ENCODE assay signal across 18 cellular contexts in genomic region chr10:73058057-73058591, GRCh38. TPM values are rescaled to one million over a fixed set of nuclear protein-coding genes. Genes with fewer than 3 reads are reported as not detected.
DNase-seq lines count a peak whose midpoint lies in the region; ATAC-seq, FAIRE-seq and TF ChIP-seq lines count a peak whose summit lies in the region.
"Had no signal": no experiment of that assay in that cellular context is flagged by ENCODE, and none has a peak within 500 bp of the region (broad histone marks: within the 10 kb centered on the region; RNA-seq: fewer than 3 reads in every experiment).

No MANE protein-coding gene starts in this region.

- no peaks in the 10 kb centered on the region for H3K9me3 Mint-ChIP-seq in T-helper 2 cell treated with Interferon-gamma antibody and Interleukin-4, amounts not matched to agents 5 μg/mL and 100 μg/mL, for 36 hours
- H3K9me3 Mint-ChIP-seq in CD8-positive, alpha-beta T cell, result no peaks in the 10 kb centered on the region
- no peaks in the 10 kb centered on the region for H3K9me3 Mint-ChIP-seq in osteocyte (ENCODE audit: unreplicated experiment)
- H3K9me3 Mint-ChIP-seq: CD4-positive, alpha-beta T cell had no signal

- SMC1A ChIA-PET in GM12878 (lab: Charles Lee; ENCODE audit: uncharacterized antibody, unreplicated experiment), result interaction anchor here (1.0 kb wide), 1 partner anchor 8 kb away, joined by 3 read pairs; no protein-coding TSS in a partner anchor

- peaks cover 50% of the 10 kb centered on the region for H3K36me3 Mint-ChIP-seq in T-helper 2 cell treated with Interferon-gamma antibody and Interleukin-4, amounts not matched to agents 5 μg/mL and 100 μg/mL, for 36 hours (ENCODE audit: low read depth)
- peaks cover 38% of the 10 kb centered on the region for H3K36me3 Mint-ChIP-seq in CD8-positive, alpha-beta T cell
- peaks cover 31% of the 10 kb centered on the region for H3K36me3 Mint-ChIP-seq in osteocyte (ENCODE audit: unreplicated experiment)

- H3K27me3 Mint-ChIP-seq in T-helper 2 cell treated with Interferon-gamma antibody and Interleukin-4, amounts not matched to agents 5 μg/mL and 100 μg/mL, for 36 hours (ENCODE audit: low read depth), result no peaks in the 10 kb centered on the region
- H3K27me3 Mint-ChIP-seq in CD8-positive, alpha-beta T cell (ENCODE audit: low read depth), result no peaks in the 10 kb centered on the region
- no peaks in the 10 kb centered on the region for H3K27me3 Mint-ChIP-seq in osteocyte (ENCODE audit: unreplicated experiment)
- H3K27me3 Mint-ChIP-seq: CD4-positive, alpha-beta T cell had no signal

- no TSS peak for BruUV-seq in GM12878 (replicated peaks; lab: Mats Ljungman, UMichigan)
- no TSS peak for BruUV-seq in mammary epithelial cell (replicated peaks; lab: Mats Ljungman, UMichigan)

- intact Hi-C loops in CD8-positive, alpha-beta T cell (cut with DNase I, micrococcal nuclease), result no loop called here
- intact Hi-C loops in GM12878 (cut with micrococcal nuclease; ENCODE audit: unreplicated experiment), result no loop called here
- intact Hi-C loops in mammary epithelial cell (cut with micrococcal nuclease), result no loop called here

- TF ChIP-seq CTCF in CD8-positive, alpha-beta T cell (IDR thresholded peaks at IDR 0.05), result no peak
- TF ChIP-seq CTCF in GM12878 (IDR thresholded peaks at IDR 0.05 in 2 of 3, conservative IDR thresholded peaks at IDR 0.05 in 1 of 3; ENCODE audit: control insufficient read depth in 2 of 3, extremely low read depth in 1 of 3, insufficient read depth in 1 of 3, low read depth in 3 of 3, low read length in 3 of 3) (no peak), osteocyte (IDR thresholded peaks at IDR 0.05) (no peak), mammary epithelial cell (conservative IDR thresholded peaks at IDR 0.05 in 1 of 2, IDR thresholded peaks at IDR 0.05 in 1 of 2; ENCODE audit: extremely low read depth in 1 of 2, insufficient read depth in 1 of 2, low read depth in 1 of 2, low read length in 2 of 2) (no peak)

- FAIRE-seq in GM12878 (lab: Jason Lieb, UNC), result no peak
- FAIRE-seq: A549, GM19239, H1 had no signal

- H3K27me3 ChIP-seq in CD8-positive, alpha-beta T cell (ENCODE audit: insufficient read depth, low read length), result no peaks in the 10 kb centered on the region
- H3K27me3 ChIP-seq in GM12878 (replicated peaks in 1 of 2; ENCODE audit: control insufficient read depth in 2 of 2, insufficient read depth in 2 of 2, low read length in 1 of 2), result no peaks in the 10 kb centered on the region
- no peaks in the 10 kb centered on the region for H3K27me3 ChIP-seq in mammary epithelial cell (ENCODE audit: insufficient read depth, low read length)

- CTCF ChIA-PET in CD8-positive, alpha-beta T cell (lab: Charles Lee), result no interaction called here
- CTCF ChIA-PET in GM12878 (lab: Yijun Ruan, JAX) (interaction anchor here (0.6 to 0.7 kb wide), 2 partner anchors 30 to 566 kb away, joined by 3 read pairs; no protein-coding TSS in a partner anchor), mammary epithelial cell (lab: Charles Lee; ENCODE audit: low non-redundant PET) (no interaction called here)

- H4K20me1 ChIP-seq in GM12878 (ENCODE audit: control insufficient read depth, insufficient read depth), result no peaks in the 10 kb centered on the region
- no peaks in the 10 kb centered on the region for H4K20me1 ChIP-seq in mammary epithelial cell (ENCODE audit: insufficient read depth, low read length)

- 98% methylated on average over 5 of the region's 6 CpGs for WGBS in GM12878 (ENCODE audit: insufficient coverage, insufficient replicate concordance, low lambda C conversion rate, missing lambda C conversion rate)
- 81% methylated on average over 3 of the region's 6 CpGs for WGBS in mammary epithelial cell (ENCODE audit: low coverage, missing lambda C conversion rate)

- no peak overlapping the region for H3K4me3 ChIP-seq in CD8-positive, alpha-beta T cell (ENCODE audit: low read depth, low read length)
- H3K4me3 ChIP-seq in GM12878 (no peak overlapping the region), mammary epithelial cell (replicated peaks in 1 of 3; ENCODE audit: insufficient read depth in 1 of 3, low read depth in 2 of 3, low read length in 3 of 3) (no peak overlapping the region)
- H3K4me3 ChIP-seq: A549, HAP-1 had no signal

- in situ Hi-C loops in GM12878 (cut with MboI) (no loop called here), mammary epithelial cell (cut with MboI; ENCODE audit: low sequenced_read_pairs in 2 of 2) (no loop called here)

- no peaks in the 10 kb centered on the region for H3K36me3 ChIP-seq in CD8-positive, alpha-beta T cell (ENCODE audit: insufficient read depth, low read length)
- H3K36me3 ChIP-seq in GM12878 (ENCODE audit: control insufficient read depth in 2 of 2, insufficient read depth in 2 of 2, low read length in 1 of 2), result peaks cover 0 to 24% of the 10 kb centered on the region in 2 experiments; a peak in 3 of 4 replicates
- H3K36me3 ChIP-seq in mammary epithelial cell (ENCODE audit: insufficient read depth, low read length), result peaks cover 28% of the 10 kb centered on the region

- no peak for TF ChIP-seq POLR2A in GM12878 (IDR thresholded peaks at IDR 0.05; ENCODE audit: low read depth, low read length)

- DNase-seq in T-helper 2 cell treated with Interferon-gamma antibody and Interleukin-4, amounts not matched to agents 5 μg/mL and 100 μg/mL, for 36 hours (ENCODE audit: low spot score), result no peak
- DNase-seq in T-helper 2 cell, result no peak
- no peak for DNase-seq in CD8-positive, alpha-beta T cell
- DNase-seq in GM12878 (ENCODE audit: low read depth, low spot score), result no peak
- no peak for DNase-seq in osteocyte (ENCODE audit: extremely low spot score, unreplicated experiment)
- DNase-seq in mammary epithelial cell, result no peak
- DNase-seq in dermis blood vessel endothelial cell, result no peak
- DNase-seq: AML-193; CD4-positive, alpha-beta T cell; DMS153; DMS79; GF-D8 had no signal

- no peak overlapping the region for H2AFZ ChIP-seq in GM12878 (ENCODE audit: control insufficient read depth, low read depth, low read length)
- no peak overlapping the region for H2AFZ ChIP-seq in mammary epithelial cell (ENCODE audit: low read depth, low read length)

- no peak for TF ChIP-seq RAD21 in GM12878 (IDR thresholded peaks at IDR 0.05; ENCODE audit: insufficient read depth, low read depth, low read length)

- H3K4me3 Mint-ChIP-seq in T-helper 2 cell treated with Interferon-gamma antibody and Interleukin-4, amounts not matched to agents 5 μg/mL and 100 μg/mL, for 36 hours, result no peak overlapping the region
- no peak overlapping the region for H3K4me3 Mint-ChIP-seq in CD8-positive, alpha-beta T cell
- no peak overlapping the region for H3K4me3 Mint-ChIP-seq in osteocyte (ENCODE audit: unreplicated experiment)
- H3K4me3 Mint-ChIP-seq: CD4-positive, alpha-beta T cell had no signal

- no peak for ATAC-seq in CD8-positive, alpha-beta T cell
- ATAC-seq in GM12878, result no peak
- ATAC-seq: A549 had no signal

- no peaks in the 10 kb centered on the region; the same call in none of the 2 replicates for H3K79me2 ChIP-seq in GM12878 (ENCODE audit: control insufficient read depth, insufficient read depth, low read length)
- peaks cover 16% of the 10 kb centered on the region for H3K79me2 ChIP-seq in mammary epithelial cell (ENCODE audit: insufficient read depth, low read length)

- H3K4me1 Mint-ChIP-seq in T-helper 2 cell treated with Interferon-gamma antibody and Interleukin-4, amounts not matched to agents 5 μg/mL and 100 μg/mL, for 36 hours (ENCODE audit: low read depth), result peaks cover 18% of the 10 kb centered on the region
- peaks cover 8% of the 10 kb centered on the region for H3K4me1 Mint-ChIP-seq in CD8-positive, alpha-beta T cell (ENCODE audit: low read depth)
- H3K4me1 Mint-ChIP-seq in osteocyte (ENCODE audit: unreplicated experiment), result peaks cover 16% of the 10 kb centered on the region

- H3K27ac Mint-ChIP-seq in T-helper 2 cell treated with Interferon-gamma antibody and Interleukin-4, amounts not matched to agents 5 μg/mL and 100 μg/mL, for 36 hours, result peak overlapping the region; percentile 36
- H3K27ac Mint-ChIP-seq in CD8-positive, alpha-beta T cell, result peak overlapping the region; percentile 3
- peak overlapping the region; percentile 31 for H3K27ac Mint-ChIP-seq in osteocyte (ENCODE audit: unreplicated experiment)
- H3K27ac Mint-ChIP-seq: CD4-positive, alpha-beta T cell had no signal

- RAD21 ChIA-PET in GM12878 (lab: Charles Lee; ENCODE audit: unreplicated experiment), result interaction anchor here (0.6 to 2.1 kb wide), 2 partner anchors 38 to 250 kb away, joined by 3 to 5 read pairs; partner anchors contain the start of gene P4HA1

- no peak overlapping the region for H3K27ac ChIP-seq in CD8-positive, alpha-beta T cell (ENCODE audit: low read depth, low read length)
- H3K27ac ChIP-seq in GM12878 (ENCODE audit: control insufficient read depth, insufficient read depth) (no peak overlapping the region), mammary epithelial cell (ENCODE audit: insufficient read depth, low read depth, low read length) (no peak overlapping the region)
- H3K27ac ChIP-seq: 22Rv1, A549, C4-2B had no signal

- no peak for TF ChIP-seq EP300 in GM12878 (IDR thresholded peaks at IDR 0.05; ENCODE audit: borderline replicate concordance in 1 of 2, control insufficient read depth in 1 of 2, low read depth in 2 of 2, low read length in 2 of 2)

- H3K4me2 ChIP-seq in GM12878 (ENCODE audit: control insufficient read depth, insufficient read depth) (no peak overlapping the region), mammary epithelial cell (ENCODE audit: insufficient read depth, low read depth, low read length) (no peak overlapping the region)
- H3K4me2 ChIP-seq: A549 had no signal

- no peaks in the 10 kb centered on the region for H3K9me3 ChIP-seq in CD8-positive, alpha-beta T cell (ENCODE audit: low read length)
- no peaks in the 10 kb centered on the region for H3K9me3 ChIP-seq in GM12878 (replicated peaks; ENCODE audit: control insufficient read depth, insufficient read depth, low read length)
- no peaks in the 10 kb centered on the region for H3K9me3 ChIP-seq in mammary epithelial cell (replicated peaks; ENCODE audit: insufficient read depth, low read length)
- H3K9me3 ChIP-seq: A549, HAP-1 had no signal

- dilution Hi-C loops in mammary epithelial cell (cut with HindIII; ENCODE audit: low sequenced_read_pairs), result no loop called here

- POLR2A ChIA-PET in CD8-positive, alpha-beta T cell (lab: Charles Lee), result interaction anchor here (0.9 kb wide), 1 partner anchor 38 kb away, joined by 6 read pairs; the partner anchor contains the start of gene P4HA1
- POLR2A ChIA-PET in GM12878 (lab: Charles Lee), result no interaction called here

- no peaks in the 10 kb centered on the region for H3K4me1 ChIP-seq in CD8-positive, alpha-beta T cell (ENCODE audit: insufficient read depth, low read length)
- H3K4me1 ChIP-seq in GM12878 (ENCODE audit: control insufficient read depth, insufficient read depth, low read length) (peaks cover 20% of the 10 kb centered on the region), mammary epithelial cell (ENCODE audit: insufficient read depth, low read length) (no peaks in the 10 kb centered on the region)
- H3K4me1 ChIP-seq: A549 had no signal

- H3K9ac ChIP-seq in GM12878 (ENCODE audit: control insufficient read depth, insufficient read depth, low read length), result no peak overlapping the region
- H3K9ac ChIP-seq in mammary epithelial cell (ENCODE audit: insufficient read depth, low read length), result no peak overlapping the region

RNA-seq across cellular contexts. Expression of gene P4HA1, which starts 38.5 kb away (rescaled TPM):
- total RNA-seq in CD8-positive, alpha-beta T cell, result 10 to 100 TPM in 1 of 2 experiments, 1 to 10 TPM in 1; 9.0 to 10.1 TPM
- total RNA-seq in GM12878 (2013; cell fraction: nucleolus; rRNA removed), result 302 and 308 TPM in 2 replicates
- total RNA-seq in GM12878 (2014; rRNA removed), result 24.9 and 35.0 TPM in 2 replicates
- total RNA-seq in GM12878 (2014; rRNA removed; fragmentation: Illumina TruSeq; extraction: Trizol), result 37.0 and 37.7 TPM in 2 replicates
- 22.4 and 26.5 TPM in 2 replicates for total RNA-seq in GM12878 (2021)
- polyA plus RNA-seq in GM12878 (2011; ENCODE audit: low read depth), result 75.0 TPM
- 160 and 283 TPM in 2 replicates for polyA plus RNA-seq in GM12878 (2011; rRNA removed)
- 36.4 and 65.0 TPM in 2 replicates for polyA plus RNA-seq in GM12878 (2011; cell fraction: cytosol; rRNA removed)
- 53.7 and 89.3 TPM in 2 replicates for polyA plus RNA-seq in GM12878 (2011; cell fraction: nucleus; rRNA removed)
- 99.3 and 136 TPM in 2 replicates for polyA plus RNA-seq in GM12878 (2012)
- polyA plus RNA-seq in GM12878 (2014; fragmentation: Illumina TruSeq; extraction: Trizol), result 23.3 and 28.2 TPM in 2 replicates
- polyA plus RNA-seq in GM12878 (2014; fragmentation: Nextera tagmentation; extraction: Ambion mirVana), result 10 to 100 TPM; 15.0 to 17.6 TPM
- 13.5 and 16.0 TPM in 2 replicates for polyA plus RNA-seq in GM12878 (2014; rRNA removed)
- polyA plus RNA-seq in GM12878 (2016; fragmentation: Nextera tagmentation; extraction: Ambion mirVana), result 10 to 100 TPM; 31.4 to 37.4 TPM
- polyA minus RNA-seq in GM12878 (2011; rRNA and poly(A)+ RNA removed), result 87.3 and 113 TPM in 2 replicates
- 31.3 and 35.0 TPM in 2 replicates for polyA minus RNA-seq in GM12878 (2011; cell fraction: cytosol; rRNA and poly(A)+ RNA removed)
- polyA minus RNA-seq in GM12878 (2011; cell fraction: nucleus; rRNA and poly(A)+ RNA removed), result 51.1 and 53.1 TPM in 2 replicates
- 101 and 103 TPM in 2 replicates for total RNA-seq in osteocyte
- total RNA-seq in mammary epithelial cell, result 10 to 100 TPM; 43.7 to 48.6 TPM
- polyA plus RNA-seq in mammary epithelial cell, result 38.3 TPM
- polyA minus RNA-seq in mammary epithelial cell, result 38.1 TPM
- total RNA-seq in dermis blood vessel endothelial cell, result 81.7 and 97.4 TPM in 2 replicates

RNA-seq across cellular contexts. Expression of gene NUDT13, which starts 52.1 kb away (rescaled TPM):
- under 1 TPM; 0.50 to 0.71 TPM for total RNA-seq in CD8-positive, alpha-beta T cell
- 5.3 and 5.6 TPM in 2 replicates for total RNA-seq in GM12878 (2013; cell fraction: nucleolus; rRNA removed)
- total RNA-seq in GM12878 (2014; rRNA removed), result 1.0 and 1.5 TPM in 2 replicates
- total RNA-seq in GM12878 (2014; rRNA removed; fragmentation: Illumina TruSeq; extraction: Trizol), result 1.4 and 1.9 TPM in 2 replicates
- 0.72 and 0.88 TPM in 2 replicates for total RNA-seq in GM12878 (2021)
- polyA plus RNA-seq in GM12878 (2011; ENCODE audit: low read depth), result 2.8 TPM
- polyA plus RNA-seq in GM12878 (2011; rRNA removed), result 6.1 and 7.3 TPM in 2 replicates
- 3.7 and 4.6 TPM in 2 replicates for polyA plus RNA-seq in GM12878 (2011; cell fraction: cytosol; rRNA removed)
- polyA plus RNA-seq in GM12878 (2011; cell fraction: nucleus; rRNA removed), result 4.7 and 5.1 TPM in 2 replicates
- polyA plus RNA-seq in GM12878 (2012), result 3.5 and 3.7 TPM in 2 replicates
- polyA plus RNA-seq in GM12878 (2014; fragmentation: Illumina TruSeq; extraction: Trizol), result 2.1 and 2.6 TPM in 2 replicates
- 1 to 10 TPM; 1.5 to 2.6 TPM for polyA plus RNA-seq in GM12878 (2014; fragmentation: Nextera tagmentation; extraction: Ambion mirVana)
- polyA plus RNA-seq in GM12878 (2014; rRNA removed), result 1.4 and 2.6 TPM in 2 replicates
- 1 to 10 TPM; 1.1 to 1.9 TPM for polyA plus RNA-seq in GM12878 (2016; fragmentation: Nextera tagmentation; extraction: Ambion mirVana)
- polyA minus RNA-seq in GM12878 (2011; rRNA and poly(A)+ RNA removed), result 2.0 and 2.5 TPM in 2 replicates
- polyA minus RNA-seq in GM12878 (2011; cell fraction: cytosol; rRNA and poly(A)+ RNA removed), result 2.7 TPM in 1 of 2 replicates, not detected in the other
- polyA minus RNA-seq in GM12878 (2011; cell fraction: nucleus; rRNA and poly(A)+ RNA removed), result 0.73 and 1.3 TPM in 2 replicates
- total RNA-seq in osteocyte, result 2.8 and 3.2 TPM in 2 replicates
- total RNA-seq in mammary epithelial cell, result 1 to 10 TPM; 1.3 to 2.8 TPM
- 1.6 TPM for polyA plus RNA-seq in mammary epithelial cell
- polyA minus RNA-seq in mammary epithelial cell, result not detected
- 1.0 and 2.1 TPM in 2 replicates for total RNA-seq in dermis blood vessel endothelial cell
